ENCODE assay signal across 12 cellular contexts in genomic region chr15:56824174-56824573, GRCh38.
"Had no signal": no experiment of that assay in that cellular context is flagged by ENCODE, and none has a peak within 500 bp of the region (broad histone marks: within the 10 kb centered on the region; RNA-seq: fewer than 3 reads in every experiment).

No MANE protein-coding gene starts in this region.

- H3K27ac Mint-ChIP-seq: activated CD4-positive, alpha-beta T cell treated with anti-CD3 and anti-CD28 coated beads, Interleukin-2, amount 10 ng/mL, durations not matched to agents 24 days and 14 days; activated naive CD4-positive, alpha-beta T cell treated with anti-CD3 and anti-CD28 coated beads, Interleukin-2, amount 50 U/mL, for 24 hours; mesothelial cell of epicardium; T-helper 17 cell; WTC11 had no signal

- H3K27me3 Mint-ChIP-seq: activated naive CD4-positive, alpha-beta T cell treated with anti-CD3 and anti-CD28 coated beads, Interleukin-2, amount 50 U/mL, for 24 hours; naive B cell had no signal

- H3K36me3 ChIP-seq: brain microvascular endothelial cell, esophagus squamous epithelium, gastroesophageal sphincter had no signal

- FAIRE-seq: urothelium cell line had no signal

- H3K36me3 Mint-ChIP-seq: activated naive CD4-positive, alpha-beta T cell treated with anti-CD3 and anti-CD28 coated beads, Interleukin-2, amount 50 U/mL, for 24 hours; mesothelial cell of epicardium; naive B cell; WTC11 had no signal

- H3K27ac ChIP-seq: brain microvascular endothelial cell, esophagus squamous epithelium, gastroesophageal sphincter had no signal

- H3K4me1 Mint-ChIP-seq: activated naive CD4-positive, alpha-beta T cell treated with anti-CD3 and anti-CD28 coated beads, Interleukin-2, amount 50 U/mL, for 24 hours had no signal

- H3K4me2 ChIP-seq: smooth muscle cell had no signal

- H3K4me3 ChIP-seq: esophagus squamous epithelium, gastroesophageal sphincter, smooth muscle cell had no signal

- H3K9me3 Mint-ChIP-seq: activated CD4-positive, alpha-beta T cell treated with anti-CD3 and anti-CD28 coated beads, Interleukin-2, amount 10 ng/mL, durations not matched to agents 24 days and 14 days; activated naive CD4-positive, alpha-beta T cell treated with anti-CD3 and anti-CD28 coated beads, Interleukin-2, amount 50 U/mL, for 24 hours; mesothelial cell of epicardium; naive B cell; WTC11 had no signal

- DNase-seq: activated CD4-positive, alpha-beta T cell treated with anti-CD3 and anti-CD28 coated beads, Interleukin-2, amount 10 ng/mL, durations not matched to agents 24 days and 14 days; activated T-cell treated with anti-CD3 and anti-CD28 coated beads for 4 hours; brain microvascular endothelial cell; esophagus squamous epithelium; naive B cell; T-helper 17 cell had no signal

- ATAC-seq: gastroesophageal sphincter, T-helper 17 cell, WTC11 had no signal

- H3K9me3 ChIP-seq: esophagus squamous epithelium, gastroesophageal sphincter had no signal

- H3K27me3 ChIP-seq: brain microvascular endothelial cell, esophagus squamous epithelium, gastroesophageal sphincter had no signal

- H3K4me3 Mint-ChIP-seq: activated CD4-positive, alpha-beta T cell treated with anti-CD3 and anti-CD28 coated beads, Interleukin-2, amount 10 ng/mL, durations not matched to agents 24 days and 14 days; activated naive CD4-positive, alpha-beta T cell treated with anti-CD3 and anti-CD28 coated beads, Interleukin-2, amount 50 U/mL, for 24 hours; mesothelial cell of epicardium; naive B cell; T-helper 17 cell; WTC11 had no signal
